In the genomic region with DNA sequence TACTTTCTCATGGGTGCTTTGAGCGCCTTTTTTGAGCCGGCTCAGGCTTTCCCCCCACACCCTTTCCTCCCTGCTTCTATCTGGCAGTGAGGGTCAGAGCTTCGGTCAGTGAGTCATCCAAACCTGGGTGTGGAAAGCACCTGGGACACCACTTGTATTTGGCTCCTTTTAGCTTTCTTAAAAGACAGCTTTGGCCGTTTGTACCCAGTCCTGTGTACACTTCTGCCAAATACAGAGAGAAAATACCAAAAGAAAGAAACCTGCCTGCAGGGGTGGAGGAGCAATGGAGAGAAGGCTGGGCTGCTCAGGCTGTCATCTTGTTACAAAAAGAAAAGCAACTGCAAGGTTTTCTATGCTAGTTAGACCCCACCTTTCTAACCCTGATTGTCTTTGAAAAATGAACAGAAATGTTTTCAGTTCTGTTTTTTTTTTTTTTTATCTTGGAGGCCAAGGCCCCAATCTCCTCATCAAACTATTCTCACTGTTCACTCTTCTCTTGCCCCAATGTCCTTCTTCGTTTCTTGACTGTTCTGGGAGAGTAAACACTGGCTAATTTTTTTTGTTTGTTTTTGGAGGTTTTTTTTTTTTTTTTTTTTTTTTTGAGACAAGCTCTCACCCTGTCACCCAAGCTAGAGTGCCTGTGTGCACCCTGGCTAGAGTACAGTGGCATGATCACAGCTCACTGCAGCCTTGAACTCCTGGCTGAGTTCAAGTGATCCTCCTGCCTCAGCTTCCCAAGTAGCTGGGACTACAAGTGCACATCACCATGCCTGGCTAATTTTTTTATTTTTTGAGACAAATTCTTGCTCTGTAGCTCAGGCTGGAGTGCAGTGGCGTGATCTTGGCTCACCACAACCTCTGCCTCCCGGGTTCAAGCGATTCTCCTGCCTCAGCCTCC, we compare ENCODE assay signal across 8 cellular contexts.
DNase-seq lines count a peak whose midpoint lies in the region; ATAC-seq and TF ChIP-seq lines count a peak whose summit lies in the region.

No MANE protein-coding gene starts in this region.

- peaks cover 44% of the 10 kb centered on the region for H3K4me1 ChIP-seq in PC-9 (replicated peaks; ENCODE audit: insufficient read depth)
- H3K4me1 ChIP-seq in mucosa of rectum (ENCODE audit: control insufficient read depth in 2 of 2, insufficient read depth in 2 of 2, low read length in 2 of 2), result peaks cover 14 to 16% of the 10 kb centered on the region in 2 donors

- peak overlapping the region; percentile 66 for H3K4me2 ChIP-seq in PC-9

- H2AFZ ChIP-seq in PC-9, result no peak overlapping the region

- POLR2A ChIA-PET in PC-9 (lab: Charles Lee; ENCODE audit: unreplicated experiment), result interaction anchor here (0.7 kb wide), 4 partner anchors 68 to 537 kb away, joined by 3 to 4 read pairs (median 4); no protein-coding TSS in a partner anchor

- CTCF ChIA-PET in PC-9 (lab: Charles Lee), result interaction anchor here (0.6 to 1.1 kb wide), 5 partner anchors 131 to 1239 kb away, joined by 3 to 5 read pairs (median 3); no protein-coding TSS in a partner anchor

- peaks cover 28% of the 10 kb centered on the region; the same call in 1 of the 2 replicates for H3F3A ChIP-seq in PC-9 (ENCODE audit: insufficient read depth, low read depth)

- TF ChIP-seq CTCF in GM13977 (IDR thresholded peaks at IDR 0.05; ENCODE audit: extremely low read depth, insufficient read depth, missing control alignments) (no peak), PC-9 (conservative IDR thresholded peaks at IDR 0.05) (no peak)

- intact Hi-C loops in PC-9 (cut with micrococcal nuclease; ENCODE audit: unreplicated experiment) (loop anchor here (1.0 to 5.0 kb wide), 2 partner anchors 34 to 90 kb away; no protein-coding TSS in a partner anchor), posterior vena cava (cut with DNase I) (no loop called here)

- peaks cover 29% of the 10 kb centered on the region for H3K79me2 ChIP-seq in PC-9 (ENCODE audit: low read depth)

- in situ Hi-C loops in GM13977 (cut with MboI; ENCODE audit: low pct_unique_long_range_greater_than_20kb, low sequenced_read_pairs, unreplicated experiment), result loop anchor here (25.0 kb wide), 2 partner anchors 449 to 549 kb away; no protein-coding TSS in a partner anchor
- in situ Hi-C loops in G401 (cut with HindIII; ENCODE audit: low sequenced_read_pairs), result no loop called here

- BruUV-seq in PC-9 (replicated peaks; lab: Mats Ljungman, UMichigan), result TSS peak; percentile 14

- H4K20me1 ChIP-seq in PC-9 (ENCODE audit: insufficient read depth), result no peaks in the 10 kb centered on the region

- H3K9ac ChIP-seq in mucosa of rectum (ENCODE audit: low read depth in 1 of 2, low read length in 2 of 2), result peak overlapping the region in 1 of 2 donors; percentile 15

- ATAC-seq in GM21825 (IDR thresholded peaks at IDR 0.05; ENCODE audit: unreplicated experiment) (peak; percentile 69), HG03135 (IDR thresholded peaks at IDR 0.05; ENCODE audit: unreplicated experiment) (no peak)

- H3K27me3 ChIP-seq in PC-9 (ENCODE audit: insufficient read depth, low read depth) (no peaks in the 10 kb centered on the region), mucosa of rectum (ENCODE audit: control insufficient read depth in 2 of 2, insufficient read depth in 2 of 2, low read length in 2 of 2) (no peaks in the 10 kb centered on the region)

- DNase-seq in GM13977 (ENCODE audit: low spot score) (peak; percentile 73), PC-9 (peak; percentile 64 to 80), posterior vena cava (ENCODE audit: low spot score) (no peak), G401 (ENCODE audit: low spot score) (no peak)
- no peak for DNase-seq in stimulated activated naive CD4-positive, alpha-beta T cell treated with Interleukin-2 at 50 U/mL for 16 hours (lab: John Stamatoyannopoulos, UW)

- peak overlapping the region; percentile 85 for H3K27ac ChIP-seq in PC-9
- H3K27ac ChIP-seq in mucosa of rectum (ENCODE audit: low read depth in 2 of 2, low read length in 2 of 2), result peak overlapping the region; percentile 33 to 66

- H3K36me3 ChIP-seq in PC-9 (ENCODE audit: low read depth), result no peaks in the 10 kb centered on the region; the same call in 1 of the 2 replicates
- peaks cover 43 to 51% of the 10 kb centered on the region in 2 donors for H3K36me3 ChIP-seq in mucosa of rectum (ENCODE audit: control insufficient read depth in 2 of 2, insufficient read depth in 2 of 2, low read length in 2 of 2)

- H3K9me3 ChIP-seq in PC-9 (ENCODE audit: insufficient read depth, low read depth) (no peaks in the 10 kb centered on the region), mucosa of rectum (ENCODE audit: control insufficient read depth in 2 of 2, low read length in 2 of 2) (no peaks in the 10 kb centered on the region)

- no peaks in the 10 kb centered on the region for H3K9me2 ChIP-seq in PC-9 (ENCODE audit: insufficient read depth)

- H3K4me3 ChIP-seq in PC-9, result peak overlapping the region; percentile 24; the same call in 1 of the 2 replicates
- no peak overlapping the region for H3K4me3 ChIP-seq in mucosa of rectum (ENCODE audit: low read length in 2 of 2)

Comparison
In these comparisons a context has a peak if more than half of its experiments do, and no peak if none do; other contexts are left out.
1. DNase-seq: peak in GM13977 (single experiment) and PC-9 (2 of 2); none in posterior vena cava (single experiment), stimulated activated naive CD4-positive, alpha-beta T cell treated with Interleukin-2 at 50 U/mL for 16 hours (single experiment) and G401 (single experiment).